ENCODE assay signal across 20 cellular contexts in the genomic region with DNA sequence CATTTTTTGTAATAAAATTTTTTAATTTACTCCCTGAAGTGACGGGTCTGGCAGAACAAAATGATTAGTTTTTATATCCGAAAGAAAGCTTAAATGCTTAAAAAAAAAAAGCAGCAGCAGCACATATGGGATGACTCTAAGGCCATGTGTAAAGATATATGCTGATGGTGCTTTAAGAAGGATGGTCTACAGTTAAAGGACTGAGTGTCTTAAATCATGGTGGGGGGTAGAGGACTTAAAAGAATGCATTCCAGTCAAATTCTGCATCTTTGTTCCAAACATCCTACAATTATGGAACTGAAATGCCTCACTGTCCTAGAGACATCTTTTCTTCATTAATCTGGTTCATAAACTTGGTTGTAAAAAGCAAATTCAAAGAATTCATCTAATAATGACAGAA. TPM values are rescaled to one million over a fixed set of nuclear protein-coding genes. Genes with fewer than 3 reads are reported as not detected.
DNase-seq lines count a peak whose midpoint lies in the region; ATAC-seq, FAIRE-seq and TF ChIP-seq lines count a peak whose summit lies in the region.
"Had no signal": no experiment of that assay in that cellular context is flagged by ENCODE, and none has a peak within 500 bp of the region (broad histone marks: within the 10 kb centered on the region; RNA-seq: fewer than 3 reads in every experiment).

No MANE protein-coding gene starts in this region.

- H3K9ac ChIP-seq in K562 (ENCODE audit: insufficient read depth in 1 of 2, low read depth in 2 of 2, low read length in 2 of 2) = no peak overlapping the region
- no peak overlapping the region for H3K9ac ChIP-seq in trophoblast cell (ENCODE audit: low read length)
- H3K9ac ChIP-seq: GM23248 had no signal

- H3K27ac ChIP-seq in K562 (ENCODE audit: extremely low read depth, low read depth, low read length) (no peak overlapping the region), trophoblast cell (ENCODE audit: low read depth, low read length) (no peak overlapping the region), spleen (no peak overlapping the region)
- H3K27ac ChIP-seq: C4-2B, GM23248, HL-60 had no signal

- H3K4me1 ChIP-seq in K562 (replicated peaks in 1 of 2; ENCODE audit: control insufficient read depth in 2 of 2, insufficient read depth in 2 of 2, low read length in 2 of 2) (peaks cover 16 to 18% of the 10 kb centered on the region in 2 experiments; a peak in 4 of 5 replicates), trophoblast cell (ENCODE audit: control insufficient read depth in 1 of 2, insufficient read depth in 2 of 2, low read length in 2 of 2) (peaks cover 2 to 10% of the 10 kb centered on the region in 2 experiments), spleen (peaks cover 2 to 77% (median 48%) of the 10 kb centered on the region in 6 donors)

- no peak for TF ChIP-seq EP300 in K562 (IDR thresholded peaks at IDR 0.05; ENCODE audit: low read length)

- H3K4me2 ChIP-seq in K562 (ENCODE audit: insufficient read depth, low read length) (no peak overlapping the region), trophoblast cell (ENCODE audit: low read length) (no peak overlapping the region)

- no peak overlapping the region for H3K23ac ChIP-seq in trophoblast cell (ENCODE audit: low read length)

- no peak overlapping the region for H4K8ac ChIP-seq in trophoblast cell (ENCODE audit: low read depth, low read length)

- no peaks in the 10 kb centered on the region for H3K27me3 Mint-ChIP-seq in HFFc6 (ENCODE audit: insufficient read depth)
- no peaks in the 10 kb centered on the region for H3K27me3 Mint-ChIP-seq in activated naive CD4-positive, alpha-beta T cell treated with anti-CD3 and anti-CD28 coated beads, Interleukin-2, amount 10 ng/mL, durations not matched to agents 7 days and 5 days
- H3K27me3 Mint-ChIP-seq: CD4-positive, alpha-beta T cell had no signal

- H2BK5ac ChIP-seq in trophoblast cell (ENCODE audit: low read depth, low read length, poor library complexity) = no peak overlapping the region

- in situ Hi-C loops in K562 (cut with MboI) = no loop called here

- no peak for TF ChIP-seq RAD21 in K562 (CRISPR knock-in tag; conservative IDR thresholded peaks at IDR 0.05 in 1 of 2, IDR thresholded peaks at IDR 0.05 in 1 of 2)

- CTCF ChIA-PET in K562 (lab: Yijun Ruan, JAX; ENCODE audit: low intra/inter-chr PET ratio) = no interaction called here
- CTCF ChIA-PET in activated naive CD4-positive, alpha-beta T cell treated with anti-CD3 and anti-CD28 coated beads, Interleukin-2, amount 10 ng/mL, durations not matched to agents 7 days and 5 days (lab: Charles Lee) = no interaction called here

- peak overlapping the region; percentile 59 for H3K27ac Mint-ChIP-seq in HFFc6
- no peak overlapping the region for H3K27ac Mint-ChIP-seq in activated naive CD4-positive, alpha-beta T cell treated with anti-CD3 and anti-CD28 coated beads, Interleukin-2, amount 10 ng/mL, durations not matched to agents 7 days and 5 days
- H3K27ac Mint-ChIP-seq: CD4-positive, alpha-beta T cell had no signal

- POLR2A ChIA-PET in K562 (lab: Yijun Ruan, JAX) = interaction anchor here (1.0 to 1.2 kb wide), 2 partner anchors 10 to 206 kb away, joined by 3 read pairs; a partner anchor contains a TSS

- no TSS peak for BruUV-seq in K562 (replicated peaks; lab: Mats Ljungman, UMichigan)

- no peak for ATAC-seq in K562

- DNase-seq in HFFc6 = no peak
- no peak for DNase-seq in K562 (ENCODE audit: extremely low read depth in 1 of 4, low spot score in 3 of 4)
- no peak for DNase-seq in trophoblast cell
- no peak for DNase-seq in spleen
- no peak for DNase-seq in activated naive CD4-positive, alpha-beta T cell treated with anti-CD3 and anti-CD28 coated beads, Interleukin-2, amount 10 ng/mL, durations not matched to agents 7 days and 5 days
- no peak for DNase-seq in head of caudate nucleus
- DNase-seq: ACHN; AML-193; Caco-2; CD4-positive, alpha-beta T cell; GDM1; GM23248 had no signal

- no peak for FAIRE-seq in K562 (lab: Jason Lieb, UNC)
- FAIRE-seq: A204.1, D721Med, GM12892, GM18507 had no signal

- intact Hi-C loops in K562 (cut with micrococcal nuclease) = loop anchor here (10.0 kb wide), 1 partner anchor 646 kb away; no protein-coding TSS in a partner anchor
- intact Hi-C loops in spleen (cut with DNase I; ENCODE audit: low total_unique reads) = loop anchor here (10.0 kb wide), 1 partner anchor 204 kb away; a partner anchor contains a TSS
- intact Hi-C loops in head of caudate nucleus (cut with DNase I) = no loop called here

- no peak overlapping the region for H2AK5ac ChIP-seq in trophoblast cell (ENCODE audit: low read length)

- no peaks in the 10 kb centered on the region for H3K9me3 Mint-ChIP-seq in HFFc6
- no peaks in the 10 kb centered on the region for H3K9me3 Mint-ChIP-seq in activated naive CD4-positive, alpha-beta T cell treated with anti-CD3 and anti-CD28 coated beads, Interleukin-2, amount 10 ng/mL, durations not matched to agents 7 days and 5 days
- H3K9me3 Mint-ChIP-seq: CD4-positive, alpha-beta T cell had no signal

- peaks cover 7% of the 10 kb centered on the region for H3K9me1 ChIP-seq in K562 (ENCODE audit: control insufficient read depth, insufficient read depth, low read length)

- H2BK120ac ChIP-seq in trophoblast cell (ENCODE audit: insufficient read depth, low read length, poor library complexity) = no peak overlapping the region

- no peaks in the 10 kb centered on the region for H3K9me3 ChIP-seq in K562 (replicated peaks; ENCODE audit: control insufficient read depth, insufficient read depth, low read depth, low read length)
- no peaks in the 10 kb centered on the region for H3K9me3 ChIP-seq in trophoblast cell (ENCODE audit: insufficient read depth, low read depth, low read length)
- H3K9me3 ChIP-seq in spleen = no peaks in the 10 kb centered on the region
- H3K9me3 ChIP-seq: Caco-2, HAP-1 had no signal

- TF ChIP-seq POLR2A in K562 (conservative IDR thresholded peaks at IDR 0.05) (no peak), spleen (IDR thresholded peaks at IDR 0.05) (no peak)

- H3K4me1 Mint-ChIP-seq in HFFc6 (ENCODE audit: low read depth) = peaks cover 51% of the 10 kb centered on the region
- peaks cover 51% of the 10 kb centered on the region for H3K4me1 Mint-ChIP-seq in activated naive CD4-positive, alpha-beta T cell treated with anti-CD3 and anti-CD28 coated beads, Interleukin-2, amount 10 ng/mL, durations not matched to agents 7 days and 5 days

- H3K79me1 ChIP-seq in trophoblast cell (ENCODE audit: low read length) = no peaks in the 10 kb centered on the region

- H3K36me3 Mint-ChIP-seq in HFFc6 (ENCODE audit: low read depth) = no peaks in the 10 kb centered on the region
- H3K36me3 Mint-ChIP-seq in activated naive CD4-positive, alpha-beta T cell treated with anti-CD3 and anti-CD28 coated beads, Interleukin-2, amount 10 ng/mL, durations not matched to agents 7 days and 5 days = peaks cover 9% of the 10 kb centered on the region

- H3K36me3 ChIP-seq in K562 (ENCODE audit: control insufficient read depth, insufficient read depth, low read length) (peaks cover 19% of the 10 kb centered on the region; the same call in 2 of the 3 replicates), trophoblast cell (ENCODE audit: control insufficient read depth in 1 of 2, insufficient read depth in 2 of 2, low read length in 2 of 2) (peaks cover 7 to 10% of the 10 kb centered on the region in 2 experiments), spleen (peaks cover 0 to 8% (median 0%) of the 10 kb centered on the region in 6 donors)
- H3K36me3 ChIP-seq: HAP-1 had no signal

- H3K14ac ChIP-seq in trophoblast cell (ENCODE audit: low read length) = no peak overlapping the region

- TF ChIP-seq CTCF in HFFc6 (IDR thresholded peaks at IDR 0.05) (no peak), K562 (IDR thresholded peaks at IDR 0.05 in 2 of 3, conservative IDR thresholded peaks at IDR 0.05 in 1 of 3; ENCODE audit: insufficient read depth in 2 of 3, low read depth in 1 of 3, low read length in 3 of 3) (no peak), spleen (IDR thresholded peaks at IDR 0.05 in 8 of 11, conservative IDR thresholded peaks at IDR 0.05 in 3 of 11) (no peak)

- no peak overlapping the region for H3K4me3 ChIP-seq in K562
- H3K4me3 ChIP-seq in trophoblast cell (ENCODE audit: low read depth, low read length) = no peak overlapping the region
- H3K4me3 ChIP-seq in spleen = no peak overlapping the region
- H3K4me3 ChIP-seq: GM23248, HAP-1 had no signal

- WGBS in K562 (ENCODE audit: insufficient coverage, low coverage, missing lambda C conversion rate) = 95% methylated on average over 2 of the region's 2 CpGs
- no CpG with 5 or more reads among the region's 2 CpGs for WGBS in trophoblast cell (ENCODE audit: extremely low coverage, insufficient coverage, insufficient read length)
- WGBS in spleen, 5 donors = 91 to 99% (median 96%) methylated on average over 2 of the region's 2 CpGs

- no peak overlapping the region for H2BK12ac ChIP-seq in trophoblast cell (ENCODE audit: low read length)

- H4K12ac ChIP-seq in trophoblast cell (ENCODE audit: low read depth, low read length) = no peak overlapping the region

- H3K27me3 ChIP-seq in K562 (ENCODE audit: control insufficient read depth in 2 of 2, insufficient read depth in 2 of 2, low read length in 2 of 2) = no peaks in the 10 kb centered on the region
- H3K27me3 ChIP-seq in trophoblast cell (ENCODE audit: insufficient read depth, low read length) = no peaks in the 10 kb centered on the region
- H3K27me3 ChIP-seq in spleen (replicated peaks in 1 of 7) = no peaks in the 10 kb centered on the region

- H3K79me2 ChIP-seq in K562 (ENCODE audit: control insufficient read depth, insufficient read depth, low read length) (peaks cover 98% of the 10 kb centered on the region), trophoblast cell (ENCODE audit: control insufficient read depth, insufficient read depth, low read length, poor library complexity) (peaks cover 29% of the 10 kb centered on the region)

- H2AFZ ChIP-seq in K562 (ENCODE audit: low read depth, low read length) (no peak overlapping the region), trophoblast cell (ENCODE audit: insufficient read depth, low read length, poor library complexity) (no peak overlapping the region)
- H2AFZ ChIP-seq: GM23248 had no signal

- H3K4me3 Mint-ChIP-seq in HFFc6 = no peak overlapping the region
- no peak overlapping the region for H3K4me3 Mint-ChIP-seq in activated naive CD4-positive, alpha-beta T cell treated with anti-CD3 and anti-CD28 coated beads, Interleukin-2, amount 10 ng/mL, durations not matched to agents 7 days and 5 days
- H3K4me3 Mint-ChIP-seq: CD4-positive, alpha-beta T cell had no signal

- H3K4ac ChIP-seq in trophoblast cell (ENCODE audit: low read depth, low read length) = peak overlapping the region; percentile 86

- peaks cover 11% of the 10 kb centered on the region for H4K20me1 ChIP-seq in K562 (replicated peaks; ENCODE audit: control insufficient read depth, insufficient read depth, low read length)

- no peak overlapping the region for H3K18ac ChIP-seq in trophoblast cell (ENCODE audit: low read length)

- H4K91ac ChIP-seq in trophoblast cell (ENCODE audit: low read depth, low read length) = no peak overlapping the region

RNA-seq across cellular contexts. Expression of a gene that starts 7.1 kb away (rescaled TPM):
- 10 to 100 TPM; 48.1 to 65.5 (median 53.5) TPM for total RNA-seq in HFFc6 (2021; fragmentation: NEBNext Ultra II Directional; extraction: Animal tissue kit (Norgen Biotek cat#: 25700))
- 288 and 694 TPM in 2 replicates for total RNA-seq in K562 (2011; cell fraction: chromatin; rRNA removed; ENCODE audit: low replicate concordance)
- 161 and 184 TPM in 2 replicates for total RNA-seq in K562 (2011; cell fraction: nucleolus; rRNA removed)
- total RNA-seq in K562 (2011; cell fraction: nucleoplasm; rRNA removed) = 310 and 396 TPM in 2 replicates
- 50.7 and 56.3 TPM in 2 replicates for total RNA-seq in K562 (2014; rRNA removed)
- total RNA-seq in K562 (2014; rRNA removed; fragmentation: Illumina TruSeq; extraction: Trizol) = 71.4 and 78.0 TPM in 2 replicates
- total RNA-seq in K562 (2015; rRNA removed; fragmentation: Illumina TruSeq; extraction: Trizol) = 54.6 and 57.1 TPM in 2 replicates
- total RNA-seq in K562 (2021) = 88.5 and 90.6 TPM in 2 replicates
- 61.1 and 72.3 TPM in 2 replicates for polyA plus RNA-seq in K562 (2011; rRNA removed)
- 38.5 and 52.9 TPM in 2 replicates for polyA plus RNA-seq in K562 (2011; cell fraction: cytosol; rRNA removed)
- polyA plus RNA-seq in K562 (2011; cell fraction: nucleus; rRNA removed) = 89.8 and 102 TPM in 2 replicates
- 35.3 and 36.5 TPM in 2 replicates for polyA plus RNA-seq in K562 (2012)
- polyA plus RNA-seq in K562 (2014; fragmentation: Illumina TruSeq; extraction: Trizol) = 44.4 and 58.5 TPM in 2 replicates
- 10 to 100 TPM; 15.4 to 18.5 TPM for polyA plus RNA-seq in K562 (2014; fragmentation: Nextera tagmentation; extraction: Ambion mirVana)
- polyA plus RNA-seq in K562 (2014; rRNA removed) = 32.6 and 38.6 TPM in 2 replicates
- polyA minus RNA-seq in K562 (2011; rRNA and poly(A)+ RNA removed) = 254 and 263 TPM in 2 replicates
- polyA minus RNA-seq in K562 (2011; cell fraction: cytosol; rRNA and poly(A)+ RNA removed) = 73.4 and 106 TPM in 2 replicates
- polyA minus RNA-seq in K562 (2011; cell fraction: nucleus; rRNA and poly(A)+ RNA removed) = 109 and 175 TPM in 2 replicates
- polyA plus RNA-seq in trophoblast cell (2013) = 64.2 and 64.5 TPM in 2 replicates
- 10 to 100 TPM; 45.4 to 71.9 (median 59.4) TPM for total RNA-seq in spleen
- 1 to 10 TPM; 7.7 to 8.9 (median 8.4) TPM for polyA plus RNA-seq in spleen

RNA-seq across cellular contexts. Expression of a gene that starts 9.6 kb away (rescaled TPM):
- 1 to 10 TPM; 1.7 to 4.0 (median 1.8) TPM for total RNA-seq in HFFc6 (2021; fragmentation: NEBNext Ultra II Directional; extraction: Animal tissue kit (Norgen Biotek cat#: 25700))
- 3.1 and 5.2 TPM in 2 replicates for total RNA-seq in K562 (2011; cell fraction: chromatin; rRNA removed; ENCODE audit: low replicate concordance)
- total RNA-seq in K562 (2011; cell fraction: nucleolus; rRNA removed) = 1.4 and 6.3 TPM in 2 replicates
- 4.4 and 5.0 TPM in 2 replicates for total RNA-seq in K562 (2011; cell fraction: nucleoplasm; rRNA removed)
- total RNA-seq in K562 (2014; rRNA removed) (0.45 TPM in 1 of 2 replicates, not detected in the other), K562 (2014; rRNA removed; fragmentation: Illumina TruSeq; extraction: Trizol) (0.25 TPM in 1 of 2 replicates, not detected in the other), K562 (2015; rRNA removed; fragmentation: Illumina TruSeq; extraction: Trizol) (0.36 TPM in 1 of 2 replicates, not detected in the other), K562 (2021) (2.4 and 2.5 TPM in 2 replicates), spleen (1 to 10 TPM in 1 of 7 donors, under 1 TPM in 3, not detected in 3; 0.81 to 1.3 (median 0.84) TPM)
- polyA plus RNA-seq in K562 (2011; rRNA removed) (1.0 and 2.2 TPM in 2 replicates), K562 (2014; fragmentation: Illumina TruSeq; extraction: Trizol) (0.65 and 2.8 TPM in 2 replicates), K562 (2014; fragmentation: Nextera tagmentation; extraction: Ambion mirVana) (under 1 TPM; 0.35 to 0.42 TPM), K562 (2014; rRNA removed) (0.13 and 1.0 TPM in 2 replicates), spleen (1 to 10 TPM; 1.3 to 2.4 (median 1.6) TPM)
- 2.6 and 4.9 TPM in 2 replicates for polyA plus RNA-seq in K562 (2011; cell fraction: cytosol; rRNA removed)
- polyA plus RNA-seq in K562 (2011; cell fraction: nucleus; rRNA removed) = 9.1 and 9.4 TPM in 2 replicates
- polyA plus RNA-seq in K562 (2012) = 2.6 and 2.8 TPM in 2 replicates
- polyA minus RNA-seq in K562 (2011; rRNA and poly(A)+ RNA removed) = 0.66 TPM in 1 of 2 replicates, not detected in the other
- not detected in 2 replicates for polyA minus RNA-seq in K562 (2011; cell fraction: cytosol; rRNA and poly(A)+ RNA removed)
- 1.9 and 3.1 TPM in 2 replicates for polyA minus RNA-seq in K562 (2011; cell fraction: nucleus; rRNA and poly(A)+ RNA removed)
- polyA plus RNA-seq in trophoblast cell (2013) = 14.6 and 15.7 TPM in 2 replicates
- total RNA-seq: Caco-2, GM23248, HT1080 had no signal
